15 cellular contexts compared by ENCODE assay signal in the genomic region with DNA sequence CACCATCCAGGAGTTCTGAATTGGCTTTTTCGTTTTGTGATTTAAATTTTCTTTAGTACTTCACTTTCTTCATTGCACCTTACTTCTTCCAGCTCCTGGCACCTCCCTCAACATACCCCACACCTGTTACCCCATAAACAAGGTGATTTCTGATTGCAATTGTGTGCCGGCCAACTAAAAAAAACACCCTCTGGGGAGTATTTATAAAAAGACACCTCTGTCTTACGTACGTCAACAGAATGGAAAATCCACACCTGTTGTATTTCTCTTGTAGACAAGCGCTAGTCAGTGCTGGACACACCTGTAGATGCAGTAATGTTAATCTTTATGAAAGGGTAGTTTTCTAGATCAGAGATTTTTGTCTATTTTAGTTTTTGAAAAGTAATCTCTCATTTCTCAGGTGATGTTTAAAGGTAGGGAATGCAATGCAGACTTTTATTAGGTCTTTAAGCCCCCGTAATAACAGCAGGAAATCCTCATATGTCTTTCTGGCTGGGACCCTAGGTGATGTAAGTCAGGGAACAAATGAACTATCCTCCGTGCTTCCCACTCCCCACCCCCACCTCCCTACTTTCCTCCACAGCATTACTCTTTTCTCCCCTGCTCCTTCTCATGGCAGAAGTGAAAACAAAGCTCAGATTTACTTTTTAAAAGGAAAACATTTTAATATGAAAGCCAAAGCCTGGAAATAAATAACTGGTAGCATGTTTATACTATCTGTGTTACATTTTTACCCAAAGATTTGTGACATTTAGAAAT. TPM values are rescaled to one million over a fixed set of nuclear protein-coding genes. Genes with fewer than 3 reads are reported as not detected.
DNase-seq lines count a peak whose midpoint lies in the region; ATAC-seq and TF ChIP-seq lines count a peak whose summit lies in the region.
"Had no signal": no experiment of that assay in that cellular context is flagged by ENCODE, and none has a peak within 500 bp of the region (broad histone marks: within the 10 kb centered on the region; RNA-seq: fewer than 3 reads in every experiment).

No MANE protein-coding gene starts in this region.

- peak overlapping the region; percentile 16 for H3K4me3 Mint-ChIP-seq in activated naive CD8-positive, alpha-beta T cell treated with anti-CD3 and anti-CD28 coated beads, Interleukin-2, amount 50 U/mL, for 24 hours
- peak overlapping the region in 8 of 10 donors; percentile 30 to 99 (median 64) for H3K4me3 Mint-ChIP-seq in naive thymus-derived CD8-positive, alpha-beta T cell

- H3K27me3 ChIP-seq in Loucy (ENCODE audit: insufficient read depth, low read length, poor library complexity, severe bottlenecking): no peaks in the 10 kb centered on the region
- H3K27me3 ChIP-seq: tibial artery had no signal

- no peaks in the 10 kb centered on the region for H3F3A ChIP-seq in Loucy (ENCODE audit: low read depth)

- peak overlapping the region; percentile 96 for H3K4me3 ChIP-seq in Loucy (ENCODE audit: low read length, poor library complexity, severe bottlenecking)
- H3K4me3 ChIP-seq: smooth muscle cell, tibial artery had no signal

- H3K4me2 ChIP-seq in Loucy (ENCODE audit: low read depth, low read length, poor library complexity, severe bottlenecking): peak overlapping the region; percentile 87

- no peaks in the 10 kb centered on the region for H3K9me2 ChIP-seq in Loucy (replicated peaks; ENCODE audit: low read depth, low read length)

- H3K79me2 ChIP-seq in Loucy (ENCODE audit: insufficient read depth, low read length): peaks cover 88% of the 10 kb centered on the region

- H4K20me1 ChIP-seq in Loucy (ENCODE audit: insufficient read depth, low read length, poor library complexity, severe bottlenecking): peaks cover 72% of the 10 kb centered on the region

- peaks cover 56% of the 10 kb centered on the region for H3K36me3 ChIP-seq in Loucy (ENCODE audit: insufficient read depth, low read length)

- peaks cover 62% of the 10 kb centered on the region for H3K4me1 ChIP-seq in Loucy (ENCODE audit: insufficient read depth, low read length, poor library complexity, severe bottlenecking)

- no peaks in the 10 kb centered on the region for H3K9me3 Mint-ChIP-seq in activated naive CD8-positive, alpha-beta T cell treated with anti-CD3 and anti-CD28 coated beads, Interleukin-2, amount 50 U/mL, for 24 hours
- no peaks in the 10 kb centered on the region for H3K9me3 Mint-ChIP-seq in naive thymus-derived CD8-positive, alpha-beta T cell
- H3K9me3 Mint-ChIP-seq: activated T-helper 2 cell treated with anti-CD3 and anti-CD28 coated beads, Interferon-gamma antibody, Interleukin-2, Interleukin-4, amounts not matched to agents 10 μg/mL and 5 μg/mL and 100 μg/mL, durations not matched to agents 14 hours and 24 hours and 36 hours had no signal

- peak overlapping the region; percentile 97 for H3K9ac ChIP-seq in Loucy (ENCODE audit: low read depth, low read length, poor library complexity, severe bottlenecking)

- H2AFZ ChIP-seq in Loucy (ENCODE audit: low read length): no peak overlapping the region

- peaks cover 51% of the 10 kb centered on the region for H3K36me3 Mint-ChIP-seq in activated naive CD8-positive, alpha-beta T cell treated with anti-CD3 and anti-CD28 coated beads, Interleukin-2, amount 50 U/mL, for 24 hours (ENCODE audit: low read depth)
- H3K36me3 Mint-ChIP-seq in naive thymus-derived CD8-positive, alpha-beta T cell: peaks cover 11 to 53% (median 43%) of the 10 kb centered on the region in 3 donors

- no peaks in the 10 kb centered on the region for H3K9me3 ChIP-seq in Loucy (ENCODE audit: insufficient read depth, low read depth, low read length)
- H3K9me3 ChIP-seq: Caco-2, tibial artery had no signal

- no peak overlapping the region for H3K27ac Mint-ChIP-seq in activated naive CD8-positive, alpha-beta T cell treated with anti-CD3 and anti-CD28 coated beads, Interleukin-2, amount 50 U/mL, for 24 hours
- peak overlapping the region in 4 of 10 donors; percentile 20 to 66 (median 46) for H3K27ac Mint-ChIP-seq in naive thymus-derived CD8-positive, alpha-beta T cell

- H3K4me1 Mint-ChIP-seq in activated naive CD8-positive, alpha-beta T cell treated with anti-CD3 and anti-CD28 coated beads, Interleukin-2, amount 50 U/mL, for 24 hours: peaks cover 70% of the 10 kb centered on the region
- peaks cover 27 to 75% (median 71%) of the 10 kb centered on the region in 4 donors for H3K4me1 Mint-ChIP-seq in naive thymus-derived CD8-positive, alpha-beta T cell

- POLR2A ChIA-PET in naive thymus-derived CD8-positive, alpha-beta T cell (lab: Charles Lee): no interaction called here

- no peak for TF ChIP-seq CTCF in Loucy (conservative IDR thresholded peaks at IDR 0.05; ENCODE audit: low read length)

- DNase-seq in DMS153 treated with DMSO at 0.1 percent for 48 hours (lab: John Stamatoyannopoulos, UW; ENCODE audit: unreplicated experiment): peak; percentile 23
- DNase-seq in DMS153 (lab: John Stamatoyannopoulos, UW): no peak
- no peak for DNase-seq in activated naive CD8-positive, alpha-beta T cell treated with anti-CD3 and anti-CD28 coated beads, Interleukin-2, amount 50 U/mL, for 24 hours
- DNase-seq in naive thymus-derived CD8-positive, alpha-beta T cell: no peak
- DNase-seq in NCI-H2196 treated with DMSO at 0.1 percent for 48 hours (lab: John Stamatoyannopoulos, UW; ENCODE audit: unreplicated experiment): no peak
- DNase-seq: Caco-2, OCI-M1, tibial artery had no signal

- ATAC-seq in activated naive CD8-positive, alpha-beta T cell treated with anti-CD3 and anti-CD28 coated beads, Interleukin-2, amount 50 U/mL, for 24 hours: no peak
- no peak for ATAC-seq in naive thymus-derived CD8-positive, alpha-beta T cell
- ATAC-seq in GM21723 (IDR thresholded peaks at IDR 0.05; ENCODE audit: unreplicated experiment) (no peak), HG03571 (IDR thresholded peaks at IDR 0.05; ENCODE audit: unreplicated experiment) (no peak)
- ATAC-seq: left lobe of liver, SK-N-SH treated with all-trans-retinoic acid at 6 μM for 48 hours had no signal

- no peaks in the 10 kb centered on the region for H3K27me3 Mint-ChIP-seq in activated naive CD8-positive, alpha-beta T cell treated with anti-CD3 and anti-CD28 coated beads, Interleukin-2, amount 50 U/mL, for 24 hours
- H3K27me3 Mint-ChIP-seq in naive thymus-derived CD8-positive, alpha-beta T cell: no peaks in the 10 kb centered on the region

RNA-seq across cellular contexts. Expression of gene MSI2, which starts 4.2 kb away (rescaled TPM):
- 100 to 1,000 TPM; 122 to 136 TPM for total RNA-seq in naive thymus-derived CD8-positive, alpha-beta T cell
- polyA plus RNA-seq in naive thymus-derived CD8-positive, alpha-beta T cell: 1 to 10 TPM; 2.5 to 4.9 (median 3.8) TPM
